19 cellular contexts compared by ENCODE assay signal in genomic region chr16:74888888-74889287, GRCh38.
A peak's percentile ranks its signal among the peaks of the same experiment; 100 is the strongest.
DNase-seq lines count a peak whose midpoint lies in the region; ATAC-seq and TF ChIP-seq lines count a peak whose summit lies in the region.
"Had no signal": no experiment of that assay in that cellular context is flagged by ENCODE, and none has a peak within 500 bp of the region (broad histone marks: within the 10 kb centered on the region; RNA-seq: fewer than 3 reads in every experiment).

No MANE protein-coding gene starts in this region.

- peak overlapping the region; percentile 77 for H3K27ac Mint-ChIP-seq in CD4-positive, alpha-beta T cell
- peak overlapping the region; percentile 10 for H3K27ac Mint-ChIP-seq in CD8-positive, alpha-beta T cell
- H3K27ac Mint-ChIP-seq in activated CD4-positive, alpha-beta memory T cell treated with anti-CD3 and anti-CD28 coated beads, Interleukin-2, amount 10 ng/mL, durations not matched to agents 7 days and 5 days = peak overlapping the region; percentile 91
- H3K27ac Mint-ChIP-seq in memory B cell = peak overlapping the region; percentile 35

- H3K4me1 Mint-ChIP-seq in CD4-positive, alpha-beta T cell (ENCODE audit: low read depth) = peaks cover 7% of the 10 kb centered on the region
- no peaks in the 10 kb centered on the region for H3K4me1 Mint-ChIP-seq in CD8-positive, alpha-beta T cell (ENCODE audit: low read depth)
- peaks cover 30% of the 10 kb centered on the region for H3K4me1 Mint-ChIP-seq in activated CD4-positive, alpha-beta memory T cell treated with anti-CD3 and anti-CD28 coated beads, Interleukin-2, amount 10 ng/mL, durations not matched to agents 7 days and 5 days
- no peaks in the 10 kb centered on the region for H3K4me1 Mint-ChIP-seq in memory B cell

- POLR2A ChIA-PET in CD4-positive, alpha-beta T cell (lab: Charles Lee) = no interaction called here
- POLR2A ChIA-PET in CD8-positive, alpha-beta T cell (lab: Charles Lee) = no interaction called here
- POLR2A ChIA-PET in activated CD4-positive, alpha-beta memory T cell treated with anti-CD3 and anti-CD28 coated beads, Interleukin-2, amount 10 ng/mL, durations not matched to agents 7 days and 5 days (lab: Charles Lee) = interaction anchor here (1.6 kb wide), 1 partner anchor 15 kb away, joined by 4 read pairs; no protein-coding TSS in a partner anchor

- H3K36me3 Mint-ChIP-seq in CD4-positive, alpha-beta T cell (ENCODE audit: low read depth) = peaks cover 98% of the 10 kb centered on the region
- H3K36me3 Mint-ChIP-seq in CD8-positive, alpha-beta T cell = peaks cover 90% of the 10 kb centered on the region
- peaks cover 73% of the 10 kb centered on the region for H3K36me3 Mint-ChIP-seq in activated CD4-positive, alpha-beta memory T cell treated with anti-CD3 and anti-CD28 coated beads, Interleukin-2, amount 10 ng/mL, durations not matched to agents 7 days and 5 days (ENCODE audit: low read depth)
- peaks cover 48% of the 10 kb centered on the region for H3K36me3 Mint-ChIP-seq in memory B cell

- ATAC-seq in CD4-positive, alpha-beta T cell (ENCODE audit: poor library complexity) = no peak
- ATAC-seq in CD8-positive, alpha-beta T cell = no peak
- ATAC-seq in memory B cell (ENCODE audit: low read depth) = no peak
- ATAC-seq in activated CD4-positive, CD25-positive, alpha-beta regulatory T cell treated with anti-CD3 and anti-CD28 coated beads, Interleukin-2, amount 50 U/mL, for 24 hours = no peak
- ATAC-seq in HG02571 (IDR thresholded peaks at IDR 0.05; ENCODE audit: unreplicated experiment) = no peak

- TF ChIP-seq CTCF in CD4-positive, alpha-beta T cell (IDR thresholded peaks at IDR 0.05) = no peak
- no peak for TF ChIP-seq CTCF in CD8-positive, alpha-beta T cell (IDR thresholded peaks at IDR 0.05)

- H3K9me3 Mint-ChIP-seq in CD4-positive, alpha-beta T cell = no peaks in the 10 kb centered on the region
- H3K9me3 Mint-ChIP-seq in CD8-positive, alpha-beta T cell = no peaks in the 10 kb centered on the region
- H3K9me3 Mint-ChIP-seq in activated CD4-positive, alpha-beta memory T cell treated with anti-CD3 and anti-CD28 coated beads, Interleukin-2, amount 10 ng/mL, durations not matched to agents 7 days and 5 days = no peaks in the 10 kb centered on the region
- no peaks in the 10 kb centered on the region for H3K9me3 Mint-ChIP-seq in memory B cell

- CTCF ChIA-PET in CD4-positive, alpha-beta T cell (lab: Charles Lee) = no interaction called here
- CTCF ChIA-PET in CD8-positive, alpha-beta T cell (lab: Charles Lee) = interaction anchor here (2.2 kb wide), 1 partner anchor 26 kb away, joined by 7 read pairs; no protein-coding TSS in a partner anchor
- CTCF ChIA-PET in activated CD4-positive, alpha-beta memory T cell treated with anti-CD3 and anti-CD28 coated beads, Interleukin-2, amount 10 ng/mL, durations not matched to agents 7 days and 5 days (lab: Charles Lee) = interaction anchor here (4.8 kb wide), 1 partner anchor 26 kb away, joined by 22 read pairs; no protein-coding TSS in a partner anchor

- no peak overlapping the region for H3K4me3 Mint-ChIP-seq in CD4-positive, alpha-beta T cell
- H3K4me3 Mint-ChIP-seq in CD8-positive, alpha-beta T cell = no peak overlapping the region
- no peak overlapping the region for H3K4me3 Mint-ChIP-seq in activated CD4-positive, alpha-beta memory T cell treated with anti-CD3 and anti-CD28 coated beads, Interleukin-2, amount 10 ng/mL, durations not matched to agents 7 days and 5 days
- H3K4me3 Mint-ChIP-seq in memory B cell = no peak overlapping the region

- no peak overlapping the region for H3K4me3 ChIP-seq in CD8-positive, alpha-beta T cell (ENCODE audit: low read depth, low read length)
- H3K4me3 ChIP-seq: Peyer's patch had no signal

- no peak overlapping the region for H3K27ac ChIP-seq in CD4-positive, alpha-beta T cell (ENCODE audit: low read depth, low read length)
- no peak overlapping the region for H3K27ac ChIP-seq in CD8-positive, alpha-beta T cell (ENCODE audit: low read depth, low read length)
- H3K27ac ChIP-seq: KMS-11, Peyer's patch had no signal

- intact Hi-C loops in CD4-positive, alpha-beta T cell (cut with DNase I, micrococcal nuclease) = no loop called here
- intact Hi-C loops in CD8-positive, alpha-beta T cell (cut with DNase I, micrococcal nuclease) = no loop called here

- DNase-seq in CD4-positive, alpha-beta T cell = no peak
- no peak for DNase-seq in CD8-positive, alpha-beta T cell
- DNase-seq in activated CD4-positive, alpha-beta memory T cell treated with anti-CD3 and anti-CD28 coated beads, Interleukin-2, amount 10 ng/mL, durations not matched to agents 7 days and 5 days = peak; percentile 22
- DNase-seq in memory B cell (ENCODE audit: low spot score in 2 of 2) (no peak), iPS-NIHi11 (ENCODE audit: low spot score) (no peak)
- DNase-seq: DMS53, GDM1, GOT3, HCEC 1CT, NCI-H1105, NCI-H146, NCI-H2029, NCI-H2227 treated with DMSO at 0.1 percent for 48 hours, NCI-H510A, NCI-H748 treated with DMSO at 0.1 percent for 48 hours, Peyer's patch had no signal

- no peaks in the 10 kb centered on the region for H3K4me1 ChIP-seq in CD8-positive, alpha-beta T cell (ENCODE audit: insufficient read depth, low read length)
- H3K4me1 ChIP-seq: Peyer's patch had no signal

- H3K9me3 ChIP-seq in CD4-positive, alpha-beta T cell (ENCODE audit: control insufficient read depth, low read length) = no peaks in the 10 kb centered on the region
- no peaks in the 10 kb centered on the region for H3K9me3 ChIP-seq in CD8-positive, alpha-beta T cell (ENCODE audit: low read length)
- H3K9me3 ChIP-seq: Peyer's patch had no signal

- H3K36me3 ChIP-seq in CD8-positive, alpha-beta T cell (ENCODE audit: insufficient read depth, low read length) = peaks cover 34% of the 10 kb centered on the region

- H3K27me3 Mint-ChIP-seq in CD4-positive, alpha-beta T cell = no peaks in the 10 kb centered on the region
- no peaks in the 10 kb centered on the region for H3K27me3 Mint-ChIP-seq in CD8-positive, alpha-beta T cell (ENCODE audit: low read depth)
- H3K27me3 Mint-ChIP-seq in activated CD4-positive, alpha-beta memory T cell treated with anti-CD3 and anti-CD28 coated beads, Interleukin-2, amount 10 ng/mL, durations not matched to agents 7 days and 5 days = no peaks in the 10 kb centered on the region
- no peaks in the 10 kb centered on the region for H3K27me3 Mint-ChIP-seq in memory B cell

- no peaks in the 10 kb centered on the region for H3K27me3 ChIP-seq in CD4-positive, alpha-beta T cell (ENCODE audit: control insufficient read depth, insufficient read depth, low read length)
- no peaks in the 10 kb centered on the region for H3K27me3 ChIP-seq in CD8-positive, alpha-beta T cell (ENCODE audit: insufficient read depth, low read length)
- H3K27me3 ChIP-seq: Peyer's patch had no signal

Comparison
In these comparisons a context has a peak if more than half of its experiments do, and no peak if none do; other contexts are left out.
1. H3K27ac Mint-ChIP-seq: peak in every context shown above with its lines; median percentile 91 in activated CD4-positive, alpha-beta memory T cell treated with anti-CD3 and anti-CD28 coated beads, Interleukin-2, amount 10 ng/mL, durations not matched to agents 7 days and 5 days; 77 in CD4-positive, alpha-beta T cell; 35 in memory B cell; 10 in CD8-positive, alpha-beta T cell.